In the genomic region with DNA sequence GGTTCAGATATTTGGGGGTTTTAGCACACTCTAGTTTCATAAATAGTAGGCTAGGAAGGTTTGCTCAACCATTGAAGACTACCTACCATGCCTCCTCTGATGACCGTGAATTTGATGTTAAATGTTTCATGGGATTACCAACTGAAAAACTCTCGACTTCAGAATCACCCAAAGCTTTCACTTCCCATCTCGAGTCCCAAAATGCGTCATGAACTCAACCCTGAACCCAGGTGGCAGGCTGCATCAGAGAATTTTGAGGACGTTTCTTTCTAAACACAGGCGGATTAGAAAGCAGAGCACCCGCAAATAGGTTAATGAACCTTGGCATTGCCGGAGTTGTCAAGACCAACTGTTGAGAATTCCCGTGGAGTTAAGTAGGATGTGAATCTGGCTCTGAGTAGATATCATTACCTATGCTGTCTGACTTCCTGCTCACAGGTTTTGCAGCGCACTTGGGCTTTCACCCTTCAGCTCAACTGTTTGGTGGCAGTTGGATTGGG, we compare ENCODE assay signal across 16 cellular contexts.
DNase-seq lines count a peak whose midpoint lies in the region; ATAC-seq, FAIRE-seq and TF ChIP-seq lines count a peak whose summit lies in the region.
"Had no signal": no experiment of that assay in that cellular context is flagged by ENCODE, and none has a peak within 500 bp of the region (broad histone marks: within the 10 kb centered on the region; RNA-seq: fewer than 3 reads in every experiment).

No MANE protein-coding gene starts in this region.

- no peaks in the 10 kb centered on the region for H3K27me3 ChIP-seq in GM23338 (ENCODE audit: insufficient read depth)
- H3K27me3 ChIP-seq: vagina had no signal

- H3K27me3 Mint-ChIP-seq in GM23338 (ENCODE audit: insufficient read depth, low read depth, poor library complexity), result no peaks in the 10 kb centered on the region
- peaks cover 15 to 18% of the 10 kb centered on the region in 2 donors for H3K27me3 Mint-ChIP-seq in stimulated activated naive B cell treated with anti-CD40 and anti-IgM and Interleukin-4, amounts not matched to agents 10 μg/mL and 1 μg/mL and 100 μg/mL, for 72 hours
- H3K27me3 Mint-ChIP-seq: activated CD8-positive, alpha-beta T cell treated with anti-CD3 and anti-CD28 coated beads for 36 hours; activated naive CD8-positive, alpha-beta T cell had no signal

- intact Hi-C loops in kidney (cut with DNase I), result no loop called here

- H3K9me2 ChIP-seq in GM23338 (ENCODE audit: insufficient read depth), result peaks cover 6% of the 10 kb centered on the region; the same call in 1 of the 2 replicates

- H3K36me3 ChIP-seq in GM23338 (ENCODE audit: insufficient read depth) (0 out of 2 replicates have a peak, but pooled peaks cover 7% of the 10 kb centered on the region), kidney (ENCODE audit: control insufficient read depth in 1 of 2, insufficient read depth in 2 of 2, low read length in 2 of 2) (no peaks in the 10 kb centered on the region)
- H3K36me3 ChIP-seq: vagina had no signal

- H3K4me1 ChIP-seq in GM23338 (ENCODE audit: insufficient read depth) (peaks cover 5% of the 10 kb centered on the region), kidney (ENCODE audit: control insufficient read depth in 1 of 2, insufficient read depth in 1 of 2, low read depth in 1 of 2, low read length in 2 of 2) (no peaks in the 10 kb centered on the region)
- H3K4me1 ChIP-seq: vagina had no signal

- FAIRE-seq in kidney (lab: Jason Lieb, UNC), result no peak
- FAIRE-seq: D721Med had no signal

- ATAC-seq in GM23338 (no peak), HG03439 (IDR thresholded peaks at IDR 0.05; ENCODE audit: unreplicated experiment) (peak; percentile 69)
- ATAC-seq in stimulated activated naive B cell treated with anti-CD40 and anti-IgM and Interleukin-4, amounts not matched to agents 10 μg/mL and 1 μg/mL and 100 μg/mL, for 72 hours (replicated peaks), result peak; percentile 90 to 95
- ATAC-seq: activated CD8-positive, alpha-beta T cell treated with anti-CD3 and anti-CD28 coated beads for 36 hours had no signal

- H3K9me3 Mint-ChIP-seq in GM23338, result peaks cover 20% of the 10 kb centered on the region
- peaks cover 10 to 12% of the 10 kb centered on the region in 2 donors for H3K9me3 Mint-ChIP-seq in stimulated activated naive B cell treated with anti-CD40 and anti-IgM and Interleukin-4, amounts not matched to agents 10 μg/mL and 1 μg/mL and 100 μg/mL, for 72 hours

- peaks cover 16% of the 10 kb centered on the region for H3K4me1 Mint-ChIP-seq in GM23338
- peaks cover 18 to 22% of the 10 kb centered on the region in 2 donors for H3K4me1 Mint-ChIP-seq in stimulated activated naive B cell treated with anti-CD40 and anti-IgM and Interleukin-4, amounts not matched to agents 10 μg/mL and 1 μg/mL and 100 μg/mL, for 72 hours

- H3K9ac ChIP-seq in kidney (ENCODE audit: low read length in 2 of 2), result no peak overlapping the region

- H3K27ac ChIP-seq in GM23338 (ENCODE audit: low read depth), result no peak overlapping the region
- H3K27ac ChIP-seq in kidney (ENCODE audit: low read depth in 2 of 2, low read length in 2 of 2), result no peak overlapping the region
- H3K27ac ChIP-seq: vagina had no signal

- DNase-seq in GM19238 (ENCODE audit: insufficient read length, low spot score) (peak; percentile 4), GM23338 (ENCODE audit: low spot score) (no peak), HT-29 (ENCODE audit: low spot score) (no peak), kidney (no peak), DMS 273 (lab: John Stamatoyannopoulos, UW; ENCODE audit: unreplicated experiment) (no peak)
- peak; percentile 58 for DNase-seq in stimulated activated naive B cell treated with anti-CD40 and anti-IgM and Interleukin-4, amounts not matched to agents 10 μg/mL and 1 μg/mL and 100 μg/mL, for 72 hours
- DNase-seq: activated CD8-positive, alpha-beta T cell treated with anti-CD3 and anti-CD28 coated beads for 36 hours; GOT3; KG1; mammary epithelial cell; NCI-H446 treated with DMSO at 0.1 percent for 48 hours; SW 1271 had no signal

- TF ChIP-seq CTCF in GM23338 (conservative IDR thresholded peaks at IDR 0.05; ENCODE audit: low read depth in 2 of 2) (no peak), kidney (IDR thresholded peaks at IDR 0.05; ENCODE audit: borderline replicate concordance, extremely low read depth, insufficient read depth) (no peak)

- no peaks in the 10 kb centered on the region for H3K79me2 ChIP-seq in GM23338 (replicated peaks; ENCODE audit: insufficient read depth)

- H3K4me3 ChIP-seq in GM23338 (no peak overlapping the region), kidney (ENCODE audit: low read length in 2 of 2) (no peak overlapping the region)
- H3K4me3 ChIP-seq: vagina had no signal

- peaks cover 17% of the 10 kb centered on the region for H3K36me3 Mint-ChIP-seq in GM23338 (ENCODE audit: low read depth)
- peaks cover 5 to 13% of the 10 kb centered on the region in 2 donors for H3K36me3 Mint-ChIP-seq in stimulated activated naive B cell treated with anti-CD40 and anti-IgM and Interleukin-4, amounts not matched to agents 10 μg/mL and 1 μg/mL and 100 μg/mL, for 72 hours

- no peak overlapping the region for H3K4me3 Mint-ChIP-seq in GM23338
- H3K4me3 Mint-ChIP-seq in stimulated activated naive B cell treated with anti-CD40 and anti-IgM and Interleukin-4, amounts not matched to agents 10 μg/mL and 1 μg/mL and 100 μg/mL, for 72 hours, result no peak overlapping the region
- H3K4me3 Mint-ChIP-seq: activated CD8-positive, alpha-beta T cell treated with anti-CD3 and anti-CD28 coated beads for 36 hours; activated naive CD8-positive, alpha-beta T cell had no signal

- peak overlapping the region; percentile 78 for H2AFZ ChIP-seq in GM23338

- H3K27ac Mint-ChIP-seq in GM23338, result no peak overlapping the region
- peak overlapping the region; percentile 80 for H3K27ac Mint-ChIP-seq in stimulated activated naive B cell treated with anti-CD40 and anti-IgM and Interleukin-4, amounts not matched to agents 10 μg/mL and 1 μg/mL and 100 μg/mL, for 72 hours
- H3K27ac Mint-ChIP-seq: activated CD8-positive, alpha-beta T cell treated with anti-CD3 and anti-CD28 coated beads for 36 hours; activated naive CD8-positive, alpha-beta T cell had no signal

- no peaks in the 10 kb centered on the region for H3K9me3 ChIP-seq in kidney (ENCODE audit: control insufficient read depth in 1 of 2, low read length in 2 of 2)
- H3K9me3 ChIP-seq: vagina had no signal

- no peaks in the 10 kb centered on the region for H3F3A ChIP-seq in GM23338 (replicated peaks; ENCODE audit: low read depth)

- no peaks in the 10 kb centered on the region for H4K20me1 ChIP-seq in GM23338 (replicated peaks; ENCODE audit: insufficient read depth)

- H3K4me2 ChIP-seq in GM23338, result no peak overlapping the region

TF ChIP-seq in GM23338, 12 proteins besides CTCF, POLR2A, EP300 and RAD21 (continues in another document):
- TF ChIP-seq STAT1 (IDR thresholded peaks at IDR 0.05; ENCODE audit: unreplicated experiment) (no peak), CREB1 (CRISPR knock-in tag; IDR thresholded peaks at IDR 0.05; ENCODE audit: low read depth) (no peak), POLR2AphosphoS5 (IDR thresholded peaks at IDR 0.05; ENCODE audit: low read depth) (no peak), EZH2 (IDR thresholded peaks at IDR 0.05; ENCODE audit: low read depth, unreplicated experiment) (no peak), ZNF114 (CRISPR knock-in tag; IDR thresholded peaks at IDR 0.05) (no peak), EZH2phosphoT487 (IDR thresholded peaks at IDR 0.05; ENCODE audit: unreplicated experiment) (no peak), NANOG (IDR thresholded peaks at IDR 0.05; ENCODE audit: borderline replicate concordance) (no peak)
- TF ChIP-seq, protein P1, sequence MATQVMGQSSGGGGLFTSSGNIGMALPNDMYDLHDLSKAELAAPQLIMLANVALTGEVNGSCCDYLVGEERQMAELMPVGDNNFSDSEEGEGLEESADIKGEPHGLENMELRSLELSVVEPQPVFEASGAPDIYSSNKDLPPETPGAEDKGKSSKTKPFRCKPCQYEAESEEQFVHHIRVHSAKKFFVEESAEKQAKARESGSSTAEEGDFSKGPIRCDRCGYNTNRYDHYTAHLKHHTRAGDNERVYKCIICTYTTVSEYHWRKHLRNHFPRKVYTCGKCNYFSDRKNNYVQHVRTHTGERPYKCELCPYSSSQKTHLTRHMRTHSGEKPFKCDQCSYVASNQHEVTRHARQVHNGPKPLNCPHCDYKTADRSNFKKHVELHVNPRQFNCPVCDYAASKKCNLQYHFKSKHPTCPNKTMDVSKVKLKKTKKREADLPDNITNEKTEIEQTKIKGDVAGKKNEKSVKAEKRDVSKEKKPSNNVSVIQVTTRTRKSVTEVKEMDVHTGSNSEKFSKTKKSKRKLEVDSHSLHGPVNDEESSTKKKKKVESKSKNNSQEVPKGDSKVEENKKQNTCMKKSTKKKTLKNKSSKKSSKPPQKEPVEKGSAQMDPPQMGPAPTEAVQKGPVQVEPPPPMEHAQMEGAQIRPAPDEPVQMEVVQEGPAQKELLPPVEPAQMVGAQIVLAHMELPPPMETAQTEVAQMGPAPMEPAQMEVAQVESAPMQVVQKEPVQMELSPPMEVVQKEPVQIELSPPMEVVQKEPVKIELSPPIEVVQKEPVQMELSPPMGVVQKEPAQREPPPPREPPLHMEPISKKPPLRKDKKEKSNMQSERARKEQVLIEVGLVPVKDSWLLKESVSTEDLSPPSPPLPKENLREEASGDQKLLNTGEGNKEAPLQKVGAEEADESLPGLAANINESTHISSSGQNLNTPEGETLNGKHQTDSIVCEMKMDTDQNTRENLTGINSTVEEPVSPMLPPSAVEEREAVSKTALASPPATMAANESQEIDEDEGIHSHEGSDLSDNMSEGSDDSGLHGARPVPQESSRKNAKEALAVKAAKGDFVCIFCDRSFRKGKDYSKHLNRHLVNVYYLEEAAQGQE (IDR thresholded peaks at IDR 0.05; ENCODE audit: unreplicated experiment), result no peak
- TF ChIP-seq, protein P2, sequence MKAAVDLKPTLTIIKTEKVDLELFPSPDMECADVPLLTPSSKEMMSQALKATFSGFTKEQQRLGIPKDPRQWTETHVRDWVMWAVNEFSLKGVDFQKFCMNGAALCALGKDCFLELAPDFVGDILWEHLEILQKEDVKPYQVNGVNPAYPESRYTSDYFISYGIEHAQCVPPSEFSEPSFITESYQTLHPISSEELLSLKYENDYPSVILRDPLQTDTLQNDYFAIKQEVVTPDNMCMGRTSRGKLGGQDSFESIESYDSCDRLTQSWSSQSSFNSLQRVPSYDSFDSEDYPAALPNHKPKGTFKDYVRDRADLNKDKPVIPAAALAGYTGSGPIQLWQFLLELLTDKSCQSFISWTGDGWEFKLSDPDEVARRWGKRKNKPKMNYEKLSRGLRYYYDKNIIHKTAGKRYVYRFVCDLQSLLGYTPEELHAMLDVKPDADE (IDR thresholded peaks at IDR 0.05), result no peak

Comparison
In these comparisons a context has a peak if more than half of its experiments do, and no peak if none do; other contexts are left out.
1. DNase-seq: peak in GM19238 (single experiment) and stimulated activated naive B cell treated with anti-CD40 and anti-IgM and Interleukin-4, amounts not matched to agents 10 μg/mL and 1 μg/mL and 100 μg/mL, for 72 hours (single experiment); none in GM23338 (single experiment), HT-29 (single experiment), kidney (single experiment) and DMS 273 (single experiment).